15 cellular contexts compared by ENCODE assay signal in genomic region chr5:177995691-177996595, GRCh38. TPM values are rescaled to one million over a fixed set of nuclear protein-coding genes. Genes with fewer than 3 reads are reported as not detected.
DNase-seq lines count a peak whose midpoint lies in the region; ATAC-seq and TF ChIP-seq lines count a peak whose summit lies in the region.
"Had no signal": no experiment of that assay in that cellular context is flagged by ENCODE, and none has a peak within 500 bp of the region (broad histone marks: within the 10 kb centered on the region; RNA-seq: fewer than 3 reads in every experiment).

PROP1 (minus strand) TSS chr5:177996242; CDS start chr5:177995933, 309 bp downstream.

- no peaks in the 10 kb centered on the region for H3K9me3 ChIP-seq in SK-N-SH
- no peaks in the 10 kb centered on the region for H3K9me3 ChIP-seq in neural progenitor cell (ENCODE audit: low read depth)
- H3K9me3 ChIP-seq: BLaER1 had no signal

- TF ChIP-seq EP300 in SK-N-SH (IDR thresholded peaks at IDR 0.05; ENCODE audit: borderline replicate concordance in 1 of 2, low read depth in 1 of 2, low read length in 1 of 2), result no peak

- TF ChIP-seq CTCF in SK-N-SH (IDR thresholded peaks at IDR 0.05), result no peak
- no peak for TF ChIP-seq CTCF in neural progenitor cell (IDR thresholded peaks at IDR 0.05)

- H3K27ac Mint-ChIP-seq in neural progenitor cell, result peak within 1 kb of the TSS; percentile 57
- H3K27ac Mint-ChIP-seq in activated naive CD8-positive, alpha-beta T cell treated with anti-CD3 and anti-CD28 coated beads for 36 hours, result no peak within 1 kb of the TSS

- H2AFZ ChIP-seq in SK-N-SH (ENCODE audit: low read depth), result no peak within 1 kb of the TSS
- H2AFZ ChIP-seq in neural progenitor cell (replicated peaks), result no peak within 1 kb of the TSS

- H3K36me3 ChIP-seq in SK-N-SH (replicated peaks in 1 of 2; ENCODE audit: control insufficient read depth in 1 of 2, insufficient read depth in 2 of 2, low read length in 1 of 2), result no peaks in the 10 kb centered on the region
- no peaks in the 10 kb centered on the region for H3K36me3 ChIP-seq in H7 (replicated peaks; ENCODE audit: control insufficient read depth, insufficient read depth, low read length)
- no peaks in the 10 kb centered on the region for H3K36me3 ChIP-seq in neural progenitor cell
- H3K36me3 ChIP-seq: BLaER1 had no signal

- ATAC-seq in SK-N-SH treated with all-trans-retinoic acid at 6 μM for 48 hours, result no peak

- no peak for TF ChIP-seq RAD21 in SK-N-SH (IDR thresholded peaks at IDR 0.05; ENCODE audit: low read length)

- no peaks in the 10 kb centered on the region for H3K4me1 ChIP-seq in SK-N-SH (ENCODE audit: control insufficient read depth in 1 of 2, insufficient read depth in 2 of 2, low read depth in 1 of 2, low read length in 1 of 2)
- H3K4me1 ChIP-seq in neural progenitor cell, result peaks cover 6% of the 10 kb centered on the region
- H3K4me1 ChIP-seq: BLaER1 had no signal

- CTCF ChIA-PET in SK-N-SH (lab: Yijun Ruan, JAX), result no interaction called here

- POLR2A ChIA-PET in SK-N-SH (lab: Yijun Ruan, JAX), result no interaction called here

- no peaks in the 10 kb centered on the region for H4K20me1 ChIP-seq in SK-N-SH (ENCODE audit: insufficient read depth)
- no peaks in the 10 kb centered on the region for H4K20me1 ChIP-seq in neural progenitor cell (ENCODE audit: low read depth)
- H4K20me1 ChIP-seq: BLaER1 had no signal

- peaks cover 6% of the 10 kb centered on the region for H3K27me3 Mint-ChIP-seq in neural progenitor cell (ENCODE audit: insufficient read depth, low read depth)
- H3K27me3 Mint-ChIP-seq in activated naive CD8-positive, alpha-beta T cell treated with anti-CD3 and anti-CD28 coated beads for 36 hours, result peaks cover 22% of the 10 kb centered on the region

- H3K4me3 ChIP-seq in SK-N-SH (ENCODE audit: low read depth in 2 of 2, low read length in 1 of 2) (no peak within 1 kb of the TSS), H7 (ENCODE audit: insufficient read depth, low read depth, low read length) (no peak within 1 kb of the TSS), neural progenitor cell (no peak within 1 kb of the TSS)
- H3K4me3 ChIP-seq: BLaER1 had no signal

- 17% methylated on average over 23 of the region's 23 CpGs for WGBS in SK-N-SH (ENCODE audit: low lambda C conversion rate)

- DNase-seq in SK-N-SH (peak; percentile 14), H7 (peak; percentile 63), ecto neural progenitor cell (ENCODE audit: low spot score) (peak; percentile 29), neural progenitor cell (ENCODE audit: low spot score) (no peak), kidney tubule cell (ENCODE audit: low spot score) (no peak), SIG-M5 (lab: John Stamatoyannopoulos, UW) (no peak)
- no peak for DNase-seq in activated naive CD8-positive, alpha-beta T cell treated with anti-CD3 and anti-CD28 coated beads for 36 hours
- DNase-seq: CD8-positive, alpha-beta memory T cell; DND-41; NCI-H2029; NCI-H2171 treated with DMSO at 0.1 percent for 48 hours; Right ventricle myocardium superior had no signal

- no peaks in the 10 kb centered on the region for H3K79me2 ChIP-seq in SK-N-SH (ENCODE audit: insufficient read depth)
- no peaks in the 10 kb centered on the region for H3K79me2 ChIP-seq in neural progenitor cell (ENCODE audit: low read depth)

- no peaks in the 10 kb centered on the region for H3K9me3 Mint-ChIP-seq in neural progenitor cell
- no peaks in the 10 kb centered on the region for H3K9me3 Mint-ChIP-seq in activated naive CD8-positive, alpha-beta T cell treated with anti-CD3 and anti-CD28 coated beads for 36 hours

- no peaks in the 10 kb centered on the region for H3K9me2 ChIP-seq in SK-N-SH

- no peak within 1 kb of the TSS for H3K27ac ChIP-seq in SK-N-SH (ENCODE audit: low read depth in 2 of 2, low read length in 1 of 2)
- no peak within 1 kb of the TSS for H3K27ac ChIP-seq in neural progenitor cell
- H3K27ac ChIP-seq: BLaER1 had no signal

- no peaks in the 10 kb centered on the region for H3K36me3 Mint-ChIP-seq in neural progenitor cell
- H3K36me3 Mint-ChIP-seq in activated naive CD8-positive, alpha-beta T cell treated with anti-CD3 and anti-CD28 coated beads for 36 hours, result no peaks in the 10 kb centered on the region
- H3K36me3 Mint-ChIP-seq: CD8-positive, alpha-beta memory T cell had no signal

- H3K9ac ChIP-seq in SK-N-SH, result no peak within 1 kb of the TSS
- H3K9ac ChIP-seq in neural progenitor cell, result no peak within 1 kb of the TSS
- H3K9ac ChIP-seq: BLaER1 had no signal

- H3K4me1 Mint-ChIP-seq in neural progenitor cell, result peaks cover 6% of the 10 kb centered on the region
- H3K4me1 Mint-ChIP-seq in activated naive CD8-positive, alpha-beta T cell treated with anti-CD3 and anti-CD28 coated beads for 36 hours, result no peaks in the 10 kb centered on the region

- H3K27me3 ChIP-seq in SK-N-SH (ENCODE audit: insufficient read depth), result peaks cover 24% of the 10 kb centered on the region
- no peaks in the 10 kb centered on the region for H3K27me3 ChIP-seq in H7 (ENCODE audit: control insufficient read depth, insufficient read depth, low read length)
- no peaks in the 10 kb centered on the region for H3K27me3 ChIP-seq in neural progenitor cell
- H3K27me3 ChIP-seq: BLaER1 had no signal

- H3K4me2 ChIP-seq in SK-N-SH, result no peak within 1 kb of the TSS
- H3K4me2 ChIP-seq in neural progenitor cell, result peak within 1 kb of the TSS; percentile 13
- H3K4me2 ChIP-seq: BLaER1 had no signal

- H3F3A ChIP-seq in SK-N-SH (replicated peaks; ENCODE audit: insufficient read depth) (no peaks in the 10 kb centered on the region), neural progenitor cell (ENCODE audit: low read depth) (no peaks in the 10 kb centered on the region)

- no peak within 1 kb of the TSS for H3K4me3 Mint-ChIP-seq in neural progenitor cell
- H3K4me3 Mint-ChIP-seq in activated naive CD8-positive, alpha-beta T cell treated with anti-CD3 and anti-CD28 coated beads for 36 hours, result no peak within 1 kb of the TSS
- H3K4me3 Mint-ChIP-seq: CD8-positive, alpha-beta memory T cell had no signal

TF ChIP-seq in SK-N-SH, 30 proteins besides CTCF, POLR2A, EP300 and RAD21:
- TF ChIP-seq SIN3A (IDR thresholded peaks at IDR 0.05; ENCODE audit: borderline replicate concordance, low read depth, low read length), result no peak
- TF ChIP-seq RXRA (IDR thresholded peaks at IDR 0.05; ENCODE audit: borderline replicate concordance, low read depth), result no peak
- TF ChIP-seq IRF3 (IDR thresholded peaks at IDR 0.05; ENCODE audit: low read depth, low read length), result no peak
TF ChIP-seq in SK-N-SH: peak in this region for 0.

TF ChIP-seq in SK-N-SH treated with all-trans-retinoic acid at 6 μM for 48 hours, 23 proteins besides CTCF, POLR2A, EP300 and RAD21:
- TF ChIP-seq ARNTL (CRISPR knock-in tag; IDR thresholded peaks at IDR 0.05; ENCODE audit: borderline replicate concordance, low read depth) (no peak), PPARA (CRISPR knock-in tag; IDR thresholded peaks at IDR 0.05; ENCODE audit: borderline replicate concordance) (no peak), ZC3H10 (CRISPR knock-in tag; IDR thresholded peaks at IDR 0.05) (no peak), TSHZ2 (CRISPR knock-in tag; IDR thresholded peaks at IDR 0.05) (no peak), CSDC2 (CRISPR knock-in tag; IDR thresholded peaks at IDR 0.05) (no peak), ZNF565 (CRISPR knock-in tag; conservative IDR thresholded peaks at IDR 0.05; ENCODE audit: low read depth) (no peak), RARB (CRISPR knock-in tag; IDR thresholded peaks at IDR 0.05) (no peak), ISL1 (CRISPR knock-in tag; IDR thresholded peaks at IDR 0.05) (no peak), CREB5 (CRISPR knock-in tag; IDR thresholded peaks at IDR 0.05; ENCODE audit: low read depth) (no peak), BACH2 (CRISPR knock-in tag; IDR thresholded peaks at IDR 0.05; ENCODE audit: borderline replicate concordance) (no peak)

RNA-seq across cellular contexts. Expression of gene PROP1, which starts in this region (rescaled TPM):
- not detected in 2 replicates for polyA plus RNA-seq in SK-N-SH (2012; rRNA removed)
- not detected in 2 replicates for polyA plus RNA-seq in SK-N-SH (2012; cell fraction: cytosol; rRNA removed)
- polyA plus RNA-seq in SK-N-SH (2012; cell fraction: nucleus; rRNA removed), result not detected in 2 replicates
- not detected in 2 replicates for total RNA-seq in H7 (2014; rRNA removed; shearing (Covaris generic))
- total RNA-seq in neural progenitor cell (ENCODE audit: low replicate concordance), result not detected in 2 replicates
- total RNA-seq in activated naive CD8-positive, alpha-beta T cell treated with anti-CD3 and anti-CD28 coated beads for 36 hours, result not detected
- total RNA-seq: CD8-positive, alpha-beta memory T cell; NCI-H460; Right ventricle myocardium superior had no signal
- polyA plus RNA-seq: CD8-positive, alpha-beta memory T cell had no signal

Comparison
In these comparisons a context has a peak if more than half of its experiments do, and no peak if none do; other contexts are left out.
1. Peak in DNase-seq in SK-N-SH; RNA of the gene not detected or under 1 TPM.
2. Peak in DNase-seq in H7; RNA of the gene not detected or under 1 TPM.